Comparison of ENCODE assay signal across 17 cellular contexts in the genomic region with DNA sequence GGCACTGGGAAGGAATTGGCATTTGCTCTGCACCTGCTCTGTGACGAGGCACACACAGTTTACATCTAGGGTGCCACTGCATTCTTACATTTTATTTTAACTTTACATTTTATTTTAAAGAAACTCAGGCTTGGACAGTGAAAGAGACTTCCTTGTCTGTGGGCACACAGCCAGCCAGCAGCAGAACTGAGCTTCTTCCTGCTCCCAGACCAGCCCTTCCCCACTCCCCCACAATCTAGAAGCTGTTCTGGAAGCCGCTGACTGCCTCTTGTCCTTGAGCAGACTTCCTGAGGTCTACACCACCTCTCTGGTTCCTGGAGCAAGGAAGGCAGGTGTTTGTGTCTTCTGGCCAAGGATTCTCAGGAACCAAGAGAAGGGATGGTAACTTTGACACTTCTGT. TPM values are rescaled to one million over a fixed set of nuclear protein-coding genes. Genes with fewer than 3 reads are reported as not detected.
DNase-seq lines count a peak whose midpoint lies in the region; ATAC-seq and TF ChIP-seq lines count a peak whose summit lies in the region.
"Had no signal": no experiment of that assay in that cellular context is flagged by ENCODE, and none has a peak within 500 bp of the region (broad histone marks: within the 10 kb centered on the region; RNA-seq: fewer than 3 reads in every experiment).

No MANE protein-coding gene starts in this region.

- H3K27me3 Mint-ChIP-seq in progenitor cell of endocrine pancreas = peaks cover 54% of the 10 kb centered on the region
- H3K27me3 Mint-ChIP-seq: activated naive CD4-positive, alpha-beta T cell treated with anti-CD3 and anti-CD28 coated beads, Interleukin-2, amount 50 U/mL, for 24 hours had no signal

- H3K4me3 Mint-ChIP-seq in progenitor cell of endocrine pancreas (ENCODE audit: low read depth) = no peak overlapping the region
- H3K4me3 Mint-ChIP-seq: activated naive CD4-positive, alpha-beta T cell treated with anti-CD3 and anti-CD28 coated beads, Interleukin-2, amount 50 U/mL, for 24 hours; effector memory CD8-positive, alpha-beta T cell had no signal

- no peaks in the 10 kb centered on the region for H3K9me3 Mint-ChIP-seq in progenitor cell of endocrine pancreas (ENCODE audit: low read depth)
- H3K9me3 Mint-ChIP-seq: activated naive CD4-positive, alpha-beta T cell treated with anti-CD3 and anti-CD28 coated beads, Interleukin-2, amount 50 U/mL, for 24 hours; effector memory CD8-positive, alpha-beta T cell had no signal

- no peaks in the 10 kb centered on the region for H3K36me3 Mint-ChIP-seq in progenitor cell of endocrine pancreas (ENCODE audit: insufficient read depth)
- H3K36me3 Mint-ChIP-seq: activated naive CD4-positive, alpha-beta T cell treated with anti-CD3 and anti-CD28 coated beads, Interleukin-2, amount 50 U/mL, for 24 hours had no signal

- peaks cover 1% of the 10 kb centered on the region for H3K4me1 Mint-ChIP-seq in progenitor cell of endocrine pancreas (ENCODE audit: low read depth)
- H3K4me1 Mint-ChIP-seq: activated naive CD4-positive, alpha-beta T cell treated with anti-CD3 and anti-CD28 coated beads, Interleukin-2, amount 50 U/mL, for 24 hours had no signal

- no peak for TF ChIP-seq CTCF in progenitor cell of endocrine pancreas (IDR thresholded peaks at IDR 0.05; ENCODE audit: unreplicated experiment)

- ATAC-seq in GM19397 (IDR thresholded peaks at IDR 0.05; ENCODE audit: unreplicated experiment) = no peak
- ATAC-seq: effector memory CD8-positive, alpha-beta T cell; foreskin keratinocyte had no signal

- intact Hi-C loops in cardiac septum (cut with DNase I) (no loop called here), posterior vena cava (cut with DNase I) (no loop called here)

- H3K27ac Mint-ChIP-seq in progenitor cell of endocrine pancreas = no peak overlapping the region
- H3K27ac Mint-ChIP-seq: activated naive CD4-positive, alpha-beta T cell treated with anti-CD3 and anti-CD28 coated beads, Interleukin-2, amount 50 U/mL, for 24 hours had no signal

- peak; percentile 41 for DNase-seq in CMK (ENCODE audit: low read depth)
- DNase-seq in SKM-1 treated with dmso at 0.1 percent for 144 hours (lab: John Stamatoyannopoulos, UW; ENCODE audit: unreplicated experiment) = peak; percentile 26
- peak; percentile 80 for DNase-seq in cardiac septum (ENCODE audit: low spot score)
- peak; percentile 85 for DNase-seq in posterior vena cava (ENCODE audit: low spot score)
- DNase-seq in progenitor cell of endocrine pancreas (ENCODE audit: low spot score, unreplicated experiment) = no peak
- DNase-seq in NCI-H1105 treated with DMSO at 0.1 percent for 48 hours (lab: John Stamatoyannopoulos, UW) = no peak
- no peak for DNase-seq in NCI-H1436 (lab: John Stamatoyannopoulos, UW)
- DNase-seq: DMS153; effector memory CD8-positive, alpha-beta T cell; foreskin keratinocyte; NCI-H146; NCI-H446; stimulated activated naive CD4-positive, alpha-beta T cell; SW 1271 had no signal

RNA-seq across cellular contexts. Expression of gene CD93, which starts 27.9 kb away (rescaled TPM):
- total RNA-seq in cardiac septum (40.3 TPM), posterior vena cava (10 to 100 TPM; 79.4 to 88.2 TPM), progenitor cell of endocrine pancreas (0.04 TPM in 1 of 2 replicates, not detected in the other)
- total RNA-seq: foreskin keratinocyte, myocyte had no signal

Comparison
In these comparisons a context has a peak if more than half of its experiments do, and no peak if none do; other contexts are left out.
1. DNase-seq: peak in CMK (single experiment), SKM-1 treated with dmso at 0.1 percent for 144 hours (single experiment), cardiac septum (single experiment) and posterior vena cava (single experiment); none in progenitor cell of endocrine pancreas (single experiment), NCI-H1105 treated with DMSO at 0.1 percent for 48 hours (single experiment) and NCI-H1436 (single experiment).
2. RNA of gene CD93, which starts 27.9 kb away (total RNA-seq): 79.4 to 88.2 TPM in posterior vena cava and 40.3 TPM in cardiac septum (single experiment); 0.04 TPM in progenitor cell of endocrine pancreas; every median in the first group is over 10 times any median in the second.